ENCODE assay signal across 11 cellular contexts in genomic region chr6:147207351-147207750, GRCh38. TPM values are rescaled to one million over a fixed set of nuclear protein-coding genes. Genes with fewer than 3 reads are reported as not detected.
DNase-seq lines count a peak whose midpoint lies in the region; ATAC-seq and TF ChIP-seq lines count a peak whose summit lies in the region.
"Had no signal": no experiment of that assay in that cellular context is flagged by ENCODE, and none has a peak within 500 bp of the region (broad histone marks: within the 10 kb centered on the region; RNA-seq: fewer than 3 reads in every experiment).

No MANE protein-coding gene starts in this region.

- H3K79me1 ChIP-seq in H9 (ENCODE audit: insufficient read depth, low read depth, low read length, poor library complexity, severe bottlenecking): peaks cover 2% of the 10 kb centered on the region

- H3K27ac Mint-ChIP-seq in stimulated activated naive CD8-positive, alpha-beta T cell treated with anti-CD3 and anti-CD28 coated beads, Interleukin-15, Interleukin-2, amounts not matched to agents 100 ng/mL and 50 ng/mL, for 24 hours: no peak overlapping the region
- peak overlapping the region in 9 of 10 donors; percentile 1 to 88 (median 39) for H3K27ac Mint-ChIP-seq in naive thymus-derived CD8-positive, alpha-beta T cell
- peak overlapping the region in 1 of 3 experiments; percentile 39; a peak in 2 of 7 replicates for H3K27ac Mint-ChIP-seq in H9
- H3K27ac Mint-ChIP-seq: activated CD4-positive, alpha-beta T cell treated with anti-CD3 and anti-CD28 coated beads, Interleukin-2, amount 10 ng/mL, durations not matched to agents 7 days and 5 days had no signal

- H3K9me3 ChIP-seq in breast epithelium (no peaks in the 10 kb centered on the region), H9 (ENCODE audit: control insufficient read depth, low read depth, low read length) (no peaks in the 10 kb centered on the region)

- no peak overlapping the region for H3K23ac ChIP-seq in H9 (ENCODE audit: insufficient read length, low read depth, low read length)

- no peak for ATAC-seq in stimulated activated naive CD8-positive, alpha-beta T cell treated with anti-CD3 and anti-CD28 coated beads, Interleukin-15, Interleukin-2, amounts not matched to agents 100 U/mL and 50 U/mL, for 24 hours
- ATAC-seq in naive thymus-derived CD8-positive, alpha-beta T cell: no peak
- no peak for ATAC-seq in GM19023 (IDR thresholded peaks at IDR 0.05; ENCODE audit: unreplicated experiment)
- ATAC-seq: HepG2 had no signal

- peaks cover 51% of the 10 kb centered on the region for H3K4me1 Mint-ChIP-seq in stimulated activated naive CD8-positive, alpha-beta T cell treated with anti-CD3 and anti-CD28 coated beads, Interleukin-15, Interleukin-2, amounts not matched to agents 100 ng/mL and 50 ng/mL, for 24 hours (ENCODE audit: low read depth)
- H3K4me1 Mint-ChIP-seq in naive thymus-derived CD8-positive, alpha-beta T cell: peaks cover 20 to 51% (median 44%) of the 10 kb centered on the region in 4 donors
- peaks cover 12 to 14% of the 10 kb centered on the region in 2 experiments for H3K4me1 Mint-ChIP-seq in H9

- no peak overlapping the region for H3K9ac ChIP-seq in H9 (ENCODE audit: extremely low read depth, insufficient read length, low read length)

- H2AK5ac ChIP-seq in H9 (ENCODE audit: insufficient read length, low read length): no peak overlapping the region

- H2BK5ac ChIP-seq in H9 (ENCODE audit: insufficient read length, low read length): no peak overlapping the region

- no peak overlapping the region for H3T11ph ChIP-seq in H9 (ENCODE audit: low read length)

- no peaks in the 10 kb centered on the region for H3K36me3 ChIP-seq in breast epithelium
- H3K36me3 ChIP-seq: brain microvascular endothelial cell had no signal

- no peak overlapping the region for H2AFZ ChIP-seq in H9 (ENCODE audit: low read length)

- intact Hi-C loops in breast epithelium (cut with DNase I; ENCODE audit: low total_unique reads): no loop called here

- H3K27me3 ChIP-seq in breast epithelium: no peaks in the 10 kb centered on the region
- no peaks in the 10 kb centered on the region for H3K27me3 ChIP-seq in H9 (ENCODE audit: insufficient read depth, low read length)
- H3K27me3 ChIP-seq: brain microvascular endothelial cell had no signal

- H3K18ac ChIP-seq in H9 (ENCODE audit: insufficient read length, low read depth, low read length): no peak overlapping the region

- no peak overlapping the region for H2BK20ac ChIP-seq in H9 (ENCODE audit: low read depth, low read length, poor library complexity, severe bottlenecking)

- TF ChIP-seq CTCF in breast epithelium (IDR thresholded peaks at IDR 0.05) (no peak), H9 (conservative IDR thresholded peaks at IDR 0.05) (no peak)

- H4K20me1 ChIP-seq in H9 (ENCODE audit: control insufficient read depth, insufficient read depth, insufficient read length): no peaks in the 10 kb centered on the region

- H3K14ac ChIP-seq in H9 (ENCODE audit: insufficient read depth, low read length): no peak overlapping the region

- H4K5ac ChIP-seq in H9 (ENCODE audit: insufficient read length, low read depth, low read length): no peak overlapping the region

- peaks cover 22% of the 10 kb centered on the region for H3K36me3 Mint-ChIP-seq in stimulated activated naive CD8-positive, alpha-beta T cell treated with anti-CD3 and anti-CD28 coated beads, Interleukin-15, Interleukin-2, amounts not matched to agents 100 ng/mL and 50 ng/mL, for 24 hours (ENCODE audit: low read depth)
- H3K36me3 Mint-ChIP-seq in naive thymus-derived CD8-positive, alpha-beta T cell: peaks cover 0 to 10% (median 4%) of the 10 kb centered on the region in 3 donors
- no peaks in the 10 kb centered on the region for H3K36me3 Mint-ChIP-seq in H9 (ENCODE audit: insufficient read depth in 1 of 3, low read depth in 3 of 3)

- WGBS in H9 (ENCODE audit: extremely low coverage, insufficient read length, low lambda C conversion rate): no CpG with 5 or more reads among the region's 6 CpGs

- no peak overlapping the region for H3K4ac ChIP-seq in H9 (ENCODE audit: low read depth, low read length)

- POLR2A ChIA-PET in naive thymus-derived CD8-positive, alpha-beta T cell (lab: Charles Lee): no interaction called here

- no peak overlapping the region for H4K91ac ChIP-seq in H9 (ENCODE audit: insufficient read length, low read depth, low read length)

- H3K4me3 ChIP-seq in breast epithelium: peak overlapping the region in 2 of 3 donors; percentile 85 to 93

- no peak overlapping the region for H3K56ac ChIP-seq in H9 (ENCODE audit: insufficient read length, low read depth, low read length)

- peaks cover 1% of the 10 kb centered on the region; the same call in 1 of the 2 replicates for H3K79me2 ChIP-seq in H9 (ENCODE audit: insufficient read depth, low read length)

- no peak for DNase-seq in stimulated activated naive CD8-positive, alpha-beta T cell treated with anti-CD3 and anti-CD28 coated beads, Interleukin-15, Interleukin-2, amounts not matched to agents 100 U/mL and 50 U/mL, for 24 hours
- DNase-seq in breast epithelium (ENCODE audit: low spot score in 2 of 2) (no peak), H9 (no peak), NCI-H146 (lab: John Stamatoyannopoulos, UW) (no peak), AG08395 (ENCODE audit: low spot score) (no peak)
- DNase-seq in naive thymus-derived CD8-positive, alpha-beta T cell: no peak
- DNase-seq: activated CD4-positive, alpha-beta T cell treated with anti-CD3 and anti-CD28 coated beads, Interleukin-2, amount 10 ng/mL, durations not matched to agents 7 days and 5 days; brain microvascular endothelial cell had no signal

- no peaks in the 10 kb centered on the region for H3K4me1 ChIP-seq in breast epithelium
- H3K4me1 ChIP-seq in H9 (ENCODE audit: insufficient read depth, low read length): no peaks in the 10 kb centered on the region; the same call in 1 of the 2 replicates

- H3K9me3 Mint-ChIP-seq in stimulated activated naive CD8-positive, alpha-beta T cell treated with anti-CD3 and anti-CD28 coated beads, Interleukin-15, Interleukin-2, amounts not matched to agents 100 ng/mL and 50 ng/mL, for 24 hours: no peaks in the 10 kb centered on the region
- no peaks in the 10 kb centered on the region for H3K9me3 Mint-ChIP-seq in naive thymus-derived CD8-positive, alpha-beta T cell
- no peaks in the 10 kb centered on the region for H3K9me3 Mint-ChIP-seq in H9
- H3K9me3 Mint-ChIP-seq: activated CD4-positive, alpha-beta T cell treated with anti-CD3 and anti-CD28 coated beads, Interleukin-2, amount 10 ng/mL, durations not matched to agents 7 days and 5 days had no signal

- no peak for TF ChIP-seq POLR2A in breast epithelium (IDR thresholded peaks at IDR 0.05)

- no peak overlapping the region for H4K8ac ChIP-seq in H9 (replicated peaks; ENCODE audit: insufficient read length, low read depth, low read length)

- no peak overlapping the region for H2BK15ac ChIP-seq in H9 (ENCODE audit: low read depth, low read length)

- peak overlapping the region; percentile 18 for H3K4me3 Mint-ChIP-seq in stimulated activated naive CD8-positive, alpha-beta T cell treated with anti-CD3 and anti-CD28 coated beads, Interleukin-15, Interleukin-2, amounts not matched to agents 100 ng/mL and 50 ng/mL, for 24 hours
- H3K4me3 Mint-ChIP-seq in naive thymus-derived CD8-positive, alpha-beta T cell: peak overlapping the region in 6 of 10 donors; percentile 1 to 45 (median 32)
- no peak overlapping the region for H3K4me3 Mint-ChIP-seq in H9
- H3K4me3 Mint-ChIP-seq: activated CD4-positive, alpha-beta T cell treated with anti-CD3 and anti-CD28 coated beads, Interleukin-2, amount 10 ng/mL, durations not matched to agents 7 days and 5 days had no signal

- peaks cover 18% of the 10 kb centered on the region for H3K23me2 ChIP-seq in H9 (ENCODE audit: insufficient read length, low read depth, low read length, poor library complexity, severe bottlenecking)

- no peak overlapping the region for H2BK12ac ChIP-seq in H9 (ENCODE audit: insufficient read length, low read depth, low read length)

- H2BK120ac ChIP-seq in H9 (ENCODE audit: low read depth, low read length, poor library complexity, severe bottlenecking): no peak overlapping the region

- no peaks in the 10 kb centered on the region for H3K27me3 Mint-ChIP-seq in stimulated activated naive CD8-positive, alpha-beta T cell treated with anti-CD3 and anti-CD28 coated beads, Interleukin-15, Interleukin-2, amounts not matched to agents 100 ng/mL and 50 ng/mL, for 24 hours
- no peaks in the 10 kb centered on the region for H3K27me3 Mint-ChIP-seq in naive thymus-derived CD8-positive, alpha-beta T cell
- H3K27me3 Mint-ChIP-seq in H9 (ENCODE audit: low read depth): no peaks in the 10 kb centered on the region
- H3K27me3 Mint-ChIP-seq: activated CD4-positive, alpha-beta T cell treated with anti-CD3 and anti-CD28 coated beads, Interleukin-2, amount 10 ng/mL, durations not matched to agents 7 days and 5 days had no signal

- no peak overlapping the region for H3K4me2 ChIP-seq in H9 (ENCODE audit: insufficient read depth, insufficient read length, low read length)

- H3K27ac ChIP-seq in breast epithelium (peak overlapping the region; percentile 76 to 96), H9 (ENCODE audit: insufficient read length, low read depth, low read length) (no peak overlapping the region)
- H3K27ac ChIP-seq: brain microvascular endothelial cell had no signal

RNA-seq across cellular contexts. Expression of gene STXBP5, which starts 3.1 kb away (rescaled TPM):
- 10 to 100 TPM; 21.3 to 43.6 (median 26.9) TPM for total RNA-seq in breast epithelium
- 10 to 100 TPM; 36.5 to 37.6 TPM for total RNA-seq in naive thymus-derived CD8-positive, alpha-beta T cell
- 10 to 100 TPM in 1 of 3 donors, 1 to 10 TPM in 2; 2.9 to 11.2 (median 5.6) TPM for polyA plus RNA-seq in naive thymus-derived CD8-positive, alpha-beta T cell
- 8.4 and 11.6 TPM in 2 replicates for total RNA-seq in H9 (2021)

Comparison
In these comparisons a context has a peak if more than half of its experiments do, and no peak if none do; other contexts are left out.
1. H3K4me3 Mint-ChIP-seq: peak in stimulated activated naive CD8-positive, alpha-beta T cell treated with anti-CD3 and anti-CD28 coated beads, Interleukin-15, Interleukin-2, amounts not matched to agents 100 ng/mL and 50 ng/mL, for 24 hours (single experiment) and naive thymus-derived CD8-positive, alpha-beta T cell (6 of 10); none in H9 (0 of 2).